In genomic region chr17:34154916-34155730, GRCh38 we compare ENCODE assay signal across 18 cellular contexts.
A peak's percentile ranks its signal among the peaks of the same experiment; 100 is the strongest.
DNase-seq lines count a peak whose midpoint lies in the region; ATAC-seq lines count a peak whose summit lies in the region.
"Had no signal": no experiment of that assay in that cellular context is flagged by ENCODE, and none has a peak within 500 bp of the region (broad histone marks: within the 10 kb centered on the region; RNA-seq: fewer than 3 reads in every experiment).

No MANE protein-coding gene starts in this region.

- no peak overlapping the region for H3K4me3 ChIP-seq in neuronal stem cell (ENCODE audit: low read length in 2 of 2)
- H3K4me3 ChIP-seq: colonic mucosa, pancreas, sigmoid colon, vagina had no signal

- H2AFZ ChIP-seq in neuronal stem cell (ENCODE audit: low read length): no peak overlapping the region

- H3K18ac ChIP-seq in neuronal stem cell (ENCODE audit: low read length): peak overlapping the region; percentile 72

- H4K8ac ChIP-seq in neuronal stem cell (ENCODE audit: low read depth, low read length): no peak overlapping the region

- no peak overlapping the region for H2BK120ac ChIP-seq in neuronal stem cell (ENCODE audit: low read depth, low read length)

- peak overlapping the region; percentile 92 for H2AK5ac ChIP-seq in neuronal stem cell (ENCODE audit: low read depth, low read length)

- peak overlapping the region; percentile 66 for H3K14ac ChIP-seq in neuronal stem cell (ENCODE audit: low read length)

- no peak for ATAC-seq in HG03175 (IDR thresholded peaks at IDR 0.05; ENCODE audit: unreplicated experiment)
- ATAC-seq: CD8-positive, alpha-beta T cell; left ventricle myocardium superior had no signal

- H2BK5ac ChIP-seq in neuronal stem cell (ENCODE audit: low read length): no peak overlapping the region

- peak; percentile 12 for DNase-seq in activated CD4-positive, alpha-beta T cell treated with anti-CD3 and anti-CD28 coated beads for 48 hours
- no peak for DNase-seq in activated CD4-positive, alpha-beta T cell treated with anti-CD3 and anti-CD28 coated beads, Interleukin-2, amount 50 U/mL, for 48 hours
- peak; percentile 66 for DNase-seq in NCI-H69 (lab: John Stamatoyannopoulos, UW)
- peak in 24 of 61 donors; percentile 12 to 74 (median 50) for DNase-seq in caudate nucleus (lab: John Stamatoyannopoulos, UW)
- DNase-seq in neuronal stem cell (ENCODE audit: low spot score): no peak
- no peak for DNase-seq in GOT3 (lab: John Stamatoyannopoulos, UW)
- DNase-seq in NCI-H128 (lab: John Stamatoyannopoulos, UW; ENCODE audit: unreplicated experiment): no peak
- DNase-seq: ACHN; CD8-positive, alpha-beta T cell; colonic mucosa; left ventricle myocardium superior; NCI-H146; NCI-H446; pancreas; sigmoid colon had no signal

- H3K4me2 ChIP-seq in neuronal stem cell (ENCODE audit: insufficient read depth, low read length, poor library complexity, severe bottlenecking): no peak overlapping the region

- H3K27ac ChIP-seq in caudate nucleus (ENCODE audit: low read depth, low read length): peak overlapping the region; percentile 75
- H3K27ac ChIP-seq in neuronal stem cell (replicated peaks; ENCODE audit: low read length): no peak overlapping the region
- H3K27ac ChIP-seq: colonic mucosa, epithelial cell of prostate, pancreas, sigmoid colon, vagina had no signal

- H3K23ac ChIP-seq in neuronal stem cell (ENCODE audit: low read depth, low read length, poor library complexity): no peak overlapping the region

- H3K9ac ChIP-seq in neuronal stem cell (ENCODE audit: low read depth, low read length, poor library complexity): peak overlapping the region; percentile 9

- peaks cover 0 to 26% of the 10 kb centered on the region in 2 donors for H3K4me1 ChIP-seq in neuronal stem cell (ENCODE audit: control insufficient read depth in 2 of 2, insufficient read depth in 1 of 2, low read depth in 1 of 2, low read length in 2 of 2)
- H3K4me1 ChIP-seq: colonic mucosa, pancreas, vagina had no signal

- WGBS in neuronal stem cell (ENCODE audit: extremely low coverage in 2 of 2, insufficient read length in 2 of 2, insufficient replicate concordance in 1 of 2), 2 donors: no CpG with 5 or more reads among the region's 23 CpGs

- H3K9me3 ChIP-seq in neuronal stem cell (replicated peaks in 1 of 2; ENCODE audit: control insufficient read depth in 2 of 2, insufficient read depth in 1 of 2, low read depth in 1 of 2, low read length in 2 of 2): no peaks in the 10 kb centered on the region
- H3K9me3 ChIP-seq: colonic mucosa, pancreas, sigmoid colon, vagina had no signal

- no peaks in the 10 kb centered on the region for H3K36me3 ChIP-seq in neuronal stem cell (replicated peaks in 1 of 2; ENCODE audit: control insufficient read depth in 2 of 2, insufficient read depth in 2 of 2, low read length in 2 of 2)
- H3K36me3 ChIP-seq: colonic mucosa, pancreas, sigmoid colon, vagina had no signal

- H4K91ac ChIP-seq in neuronal stem cell (ENCODE audit: low read depth, low read length, poor library complexity): no peak overlapping the region

- H3K4ac ChIP-seq in neuronal stem cell (ENCODE audit: low read length): no peak overlapping the region

- H2BK12ac ChIP-seq in neuronal stem cell (ENCODE audit: low read length): peak overlapping the region; percentile 68

- no peaks in the 10 kb centered on the region for H3K79me1 ChIP-seq in neuronal stem cell (ENCODE audit: low read depth, low read length)

- peak overlapping the region; percentile 90 for H2BK15ac ChIP-seq in neuronal stem cell (ENCODE audit: low read length)

- H3K27me3 ChIP-seq in neuronal stem cell (ENCODE audit: control insufficient read depth in 3 of 3, insufficient read depth in 3 of 3, low read depth in 1 of 3, low read length in 3 of 3): peaks cover 0 to 34% (median 14%) of the 10 kb centered on the region in 3 experiments

Comparison
In these comparisons a context has a peak if more than half of its experiments do, and no peak if none do; other contexts are left out.
1. DNase-seq: peak in activated CD4-positive, alpha-beta T cell treated with anti-CD3 and anti-CD28 coated beads for 48 hours (single experiment) and NCI-H69 (single experiment); none in activated CD4-positive, alpha-beta T cell treated with anti-CD3 and anti-CD28 coated beads, Interleukin-2, amount 50 U/mL, for 48 hours (0 of 2), neuronal stem cell (single experiment), GOT3 (single experiment) and NCI-H128 (single experiment).